9 cellular contexts compared by ENCODE assay signal in genomic region chr15:66239514-66239913, GRCh38. TPM values are rescaled to one million over a fixed set of nuclear protein-coding genes. Genes with fewer than 3 reads are reported as not detected.
"Had no signal": no experiment of that assay in that cellular context is flagged by ENCODE, and none has a peak within 500 bp of the region (broad histone marks: within the 10 kb centered on the region; RNA-seq: fewer than 3 reads in every experiment).

No MANE protein-coding gene starts in this region.

- H2AFZ ChIP-seq: GM23338 had no signal

- DNase-seq: H9, HCEC 1CT, HFFc6, IMR-90 had no signal

- H3K4me3 ChIP-seq: GM23338, K562 had no signal

- FAIRE-seq: H1, H54, HTR-8/SVneo, K562 had no signal

- H3K4me2 ChIP-seq: GM23338 had no signal

RNA-seq across cellular contexts. Expression of gene MEGF11, which starts 14.0 kb away (rescaled TPM):
- total RNA-seq: HFFc6, IMR-90, K562 had no signal
- polyA plus RNA-seq: IMR-90 had no signal
